ENCODE assay signal across 1 cellular context in genomic region chr5:9198399-9198798, GRCh38.
TF ChIP-seq lines count a peak whose summit lies in the region.

No MANE protein-coding gene starts in this region.

TF ChIP-seq in GM23338, 12 proteins besides CTCF, POLR2A, EP300 and RAD21:
- TF ChIP-seq REST (IDR thresholded peaks at IDR 0.05; ENCODE audit: unreplicated experiment) (peak; percentile 68), ZNF331 (CRISPR knock-in tag; IDR thresholded peaks at IDR 0.05; ENCODE audit: low read depth) (no peak)
